In genomic region chr7:7989133-7989984, GRCh38 we compare ENCODE assay signal across 12 cellular contexts. TPM values are rescaled to one million over a fixed set of nuclear protein-coding genes. Genes with fewer than 3 reads are reported as not detected.
DNase-seq lines count a peak whose midpoint lies in the region; ATAC-seq, FAIRE-seq and TF ChIP-seq lines count a peak whose summit lies in the region.
"Had no signal": no experiment of that assay in that cellular context is flagged by ENCODE, and none has a peak within 500 bp of the region (broad histone marks: within the 10 kb centered on the region; RNA-seq: fewer than 3 reads in every experiment).

No MANE protein-coding gene starts in this region.

- TF ChIP-seq POLR2A in thyroid gland (IDR thresholded peaks at IDR 0.05) (no peak), esophagus squamous epithelium (IDR thresholded peaks at IDR 0.05) (no peak)

- peaks cover 29 to 31% of the 10 kb centered on the region in 2 donors for H3K4me1 ChIP-seq in thyroid gland
- peaks cover 0 to 15% (median 0%) of the 10 kb centered on the region in 3 donors for H3K4me1 ChIP-seq in esophagus squamous epithelium

- peaks cover 14% of the 10 kb centered on the region for H3K9me3 Mint-ChIP-seq in activated naive CD4-positive, alpha-beta T cell treated with anti-CD3 and anti-CD28 coated beads, Interleukin-2, amount 10 ng/mL, durations not matched to agents 7 days and 5 days
- H3K9me3 Mint-ChIP-seq in activated B cell treated with CpG ODN at 0.5 μM for 24 hours: peaks cover 14% of the 10 kb centered on the region

- no peak for DNase-seq in activated naive CD4-positive, alpha-beta T cell treated with anti-CD3 and anti-CD28 coated beads, Interleukin-2, amount 10 ng/mL, durations not matched to agents 7 days and 5 days
- no peak for DNase-seq in activated naive CD4-positive, alpha-beta T cell treated with anti-CD3 and anti-CD28 coated beads, Interleukin-2, amount 50 U/mL, for 16 hours
- no peak for DNase-seq in activated B cell treated with CpG ODN at 0.5 μM for 24 hours
- DNase-seq in left ventricle myocardium superior: no peak
- no peak for DNase-seq in thyroid gland
- no peak for DNase-seq in RCC 7860 (ENCODE audit: low spot score)
- no peak for DNase-seq in esophagus squamous epithelium (lab: John Stamatoyannopoulos, UW)
- DNase-seq: foreskin melanocyte, MG63, NCI-H774, WERI-Rb-1 had no signal

- H3K27ac Mint-ChIP-seq in activated naive CD4-positive, alpha-beta T cell treated with anti-CD3 and anti-CD28 coated beads, Interleukin-2, amount 10 ng/mL, durations not matched to agents 7 days and 5 days: peak overlapping the region; percentile 8
- H3K27ac Mint-ChIP-seq in activated B cell treated with CpG ODN at 0.5 μM for 24 hours: peak overlapping the region; percentile 36

- 91 to 94% methylated on average over 5 of the region's 5 CpGs for WGBS in thyroid gland, 2 donors
- 67 to 81% methylated on average over 5 of the region's 5 CpGs for WGBS in esophagus squamous epithelium, 2 donors

- no peaks in the 10 kb centered on the region for H3K27me3 ChIP-seq in thyroid gland
- no peaks in the 10 kb centered on the region for H3K27me3 ChIP-seq in esophagus squamous epithelium
- H3K27me3 ChIP-seq: MG63 had no signal

- H3K36me3 ChIP-seq in thyroid gland: no peaks in the 10 kb centered on the region
- no peaks in the 10 kb centered on the region for H3K36me3 ChIP-seq in esophagus squamous epithelium
- H3K36me3 ChIP-seq: MG63, WERI-Rb-1 had no signal

- H3K4me3 ChIP-seq in thyroid gland (replicated peaks in 1 of 3) (no peak overlapping the region), esophagus squamous epithelium (peak overlapping the region in 2 of 4 donors; percentile 8 to 13)
- H3K4me3 ChIP-seq: MG63 had no signal

- CTCF ChIA-PET in activated naive CD4-positive, alpha-beta T cell treated with anti-CD3 and anti-CD28 coated beads, Interleukin-2, amount 10 ng/mL, durations not matched to agents 7 days and 5 days (lab: Charles Lee): interaction anchor here (1.8 kb wide), 1 partner anchor 19 kb away, joined by 5 read pairs; no protein-coding TSS in a partner anchor
- CTCF ChIA-PET in activated B cell treated with CpG ODN at 0.5 μM for 24 hours (lab: Charles Lee): no interaction called here

- peaks cover 24% of the 10 kb centered on the region for H3K4me1 Mint-ChIP-seq in activated naive CD4-positive, alpha-beta T cell treated with anti-CD3 and anti-CD28 coated beads, Interleukin-2, amount 10 ng/mL, durations not matched to agents 7 days and 5 days
- peaks cover 50% of the 10 kb centered on the region for H3K4me1 Mint-ChIP-seq in activated B cell treated with CpG ODN at 0.5 μM for 24 hours

- POLR2A ChIA-PET in activated B cell treated with CpG ODN at 0.5 μM for 24 hours (lab: Charles Lee): interaction anchor here (0.6 to 1.5 kb wide), 3 partner anchors 19 to 25 kb away, joined by 3 to 4 read pairs (median 3); no protein-coding TSS in a partner anchor

- ATAC-seq in activated B cell treated with CpG ODN at 0.5 μM for 24 hours (ENCODE audit: low read depth) (no peak), left ventricle myocardium superior (peak; percentile 81), HG02571 (IDR thresholded peaks at IDR 0.05; ENCODE audit: unreplicated experiment) (no peak)

- H3K27me3 Mint-ChIP-seq in activated naive CD4-positive, alpha-beta T cell treated with anti-CD3 and anti-CD28 coated beads, Interleukin-2, amount 10 ng/mL, durations not matched to agents 7 days and 5 days: no peaks in the 10 kb centered on the region
- no peaks in the 10 kb centered on the region for H3K27me3 Mint-ChIP-seq in activated B cell treated with CpG ODN at 0.5 μM for 24 hours

- TF ChIP-seq CTCF in activated B cell treated with CpG ODN at 0.5 μM for 24 hours (IDR thresholded peaks at IDR 0.05) (no peak), thyroid gland (IDR thresholded peaks at IDR 0.05) (no peak), esophagus squamous epithelium (IDR thresholded peaks at IDR 0.05) (no peak)

- intact Hi-C loops in activated B cell treated with CpG ODN at 0.5 μM for 24 hours (cut with micrococcal nuclease) (no loop called here), left ventricle myocardium superior (cut with micrococcal nuclease) (no loop called here), thyroid gland (cut with DNase I) (no loop called here), esophagus squamous epithelium (cut with DNase I) (no loop called here)

- no peaks in the 10 kb centered on the region for H3K9me3 ChIP-seq in thyroid gland
- H3K9me3 ChIP-seq in esophagus squamous epithelium: peaks cover 0 to 24% (median 0%) of the 10 kb centered on the region in 3 donors
- H3K9me3 ChIP-seq: MG63 had no signal

- H3K27ac ChIP-seq in thyroid gland: peak overlapping the region; percentile 24 to 59 (median 49)
- H3K27ac ChIP-seq in esophagus squamous epithelium: peak overlapping the region in 1 of 4 donors; percentile 21
- H3K27ac ChIP-seq: WERI-Rb-1 had no signal

- H3K4me3 Mint-ChIP-seq in activated naive CD4-positive, alpha-beta T cell treated with anti-CD3 and anti-CD28 coated beads, Interleukin-2, amount 10 ng/mL, durations not matched to agents 7 days and 5 days: peak overlapping the region; percentile 53
- H3K4me3 Mint-ChIP-seq in activated B cell treated with CpG ODN at 0.5 μM for 24 hours: peak overlapping the region; percentile 33

- no peak for FAIRE-seq in RCC 7860 (lab: Jason Lieb, UNC)

- peaks cover 10% of the 10 kb centered on the region for H3K36me3 Mint-ChIP-seq in activated naive CD4-positive, alpha-beta T cell treated with anti-CD3 and anti-CD28 coated beads, Interleukin-2, amount 10 ng/mL, durations not matched to agents 7 days and 5 days
- peaks cover 9% of the 10 kb centered on the region for H3K36me3 Mint-ChIP-seq in activated B cell treated with CpG ODN at 0.5 μM for 24 hours (ENCODE audit: low read depth)

RNA-seq across cellular contexts. Expression of gene GLCCI1, which starts 20.8 kb away (rescaled TPM):
- total RNA-seq in activated B cell treated with CpG ODN at 0.5 μM for 24 hours (32.4 and 37.4 TPM in 2 replicates), left ventricle myocardium superior (8.6 TPM), thyroid gland (100 to 1,000 TPM in 1 of 4 donors, 10 to 100 TPM in 3; 64.1 to 115 (median 68.9) TPM), esophagus squamous epithelium (1 to 10 TPM; 1.5 to 9.9 (median 5.6) TPM)
